27 cellular contexts compared by ENCODE assay signal in the genomic region with DNA sequence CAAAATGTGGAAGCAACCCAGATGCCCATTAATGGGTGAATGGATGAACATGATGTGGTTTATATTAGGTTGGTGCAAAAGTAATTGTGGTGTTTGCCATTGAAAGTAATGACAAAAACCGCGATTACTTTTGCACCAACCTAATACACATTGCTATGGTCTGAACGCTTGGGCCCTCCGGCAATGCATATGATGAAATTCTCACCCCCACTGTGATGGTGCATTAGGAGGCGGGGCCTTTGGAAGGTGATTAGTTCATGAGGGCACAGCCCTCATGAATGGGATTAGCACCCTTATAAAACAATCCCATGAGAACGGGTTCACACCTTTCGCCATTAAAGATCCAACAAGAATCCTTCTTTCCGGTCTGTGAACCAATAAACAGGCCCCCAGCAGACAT. TPM values are rescaled to one million over a fixed set of nuclear protein-coding genes. Genes with fewer than 3 reads are reported as not detected.
A peak's percentile ranks its signal among the peaks of the same experiment; 100 is the strongest.
DNase-seq lines count a peak whose midpoint lies in the region; TF ChIP-seq lines count a peak whose summit lies in the region.
"Had no signal": no experiment of that assay in that cellular context is flagged by ENCODE, and none has a peak within 500 bp of the region (broad histone marks: within the 10 kb centered on the region; RNA-seq: fewer than 3 reads in every experiment).

No MANE protein-coding gene starts in this region.

- H3K27ac ChIP-seq in spleen: peak overlapping the region in 1 of 8 donors; percentile 84
- H3K27ac ChIP-seq: C4-2B, dorsolateral prefrontal cortex, epithelial cell of prostate, prostate gland, thoracic aorta had no signal

- H3K4me3 Mint-ChIP-seq in dendritic cell treated with granulocyte-macrophage colony-stimulating factor and Interleukin-4, amounts not matched to agents 40 ng/mL and 50 ng/mL, for 4 days: no peak overlapping the region
- H3K4me3 Mint-ChIP-seq: activated naive CD4-positive, alpha-beta T cell treated with anti-CD3 and anti-CD28 coated beads, Interleukin-2, amount 10 ng/mL, durations not matched to agents 7 days and 5 days; activated T-cell treated with anti-CD3 and anti-CD28 coated beads, Interleukin-2, amount 50 U/mL, for 72 hours; neural crest cell; stimulated activated naive B cell treated with anti-CD40 and anti-IgM and Interleukin-4, amounts not matched to agents 10 μg/mL and 1 μg/mL and 100 μg/mL, for 72 hours had no signal

- no peaks in the 10 kb centered on the region for H3K36me3 Mint-ChIP-seq in dendritic cell treated with granulocyte-macrophage colony-stimulating factor and Interleukin-4, amounts not matched to agents 40 ng/mL and 50 ng/mL, for 4 days (ENCODE audit: low read depth)

- peaks cover 72% of the 10 kb centered on the region for H3K4me1 Mint-ChIP-seq in dendritic cell treated with granulocyte-macrophage colony-stimulating factor and Interleukin-4, amounts not matched to agents 40 ng/mL and 50 ng/mL, for 4 days (ENCODE audit: low read depth)

- intact Hi-C loops in dendritic cell treated with granulocyte-macrophage colony-stimulating factor and Interleukin-4, amounts not matched to agents 40 ng/mL and 50 ng/mL, for 4 days (cut with micrococcal nuclease): loop anchor here (5.0 kb wide), 1 partner anchor 51 kb away; no protein-coding TSS in a partner anchor
- intact Hi-C loops in spleen (cut with DNase I; ENCODE audit: low total_unique reads): no loop called here

- TF ChIP-seq CTCF in spleen (IDR thresholded peaks at IDR 0.05 in 8 of 11, conservative IDR thresholded peaks at IDR 0.05 in 3 of 11): no peak

- peaks cover 12 to 73% (median 49%) of the 10 kb centered on the region in 6 donors for H3K4me1 ChIP-seq in spleen
- H3K4me1 ChIP-seq: prostate gland had no signal

- no peak for TF ChIP-seq POLR2A in spleen (IDR thresholded peaks at IDR 0.05)

- H3K9me3 Mint-ChIP-seq in dendritic cell treated with granulocyte-macrophage colony-stimulating factor and Interleukin-4, amounts not matched to agents 40 ng/mL and 50 ng/mL, for 4 days: no peaks in the 10 kb centered on the region
- H3K9me3 Mint-ChIP-seq: activated naive CD4-positive, alpha-beta T cell treated with anti-CD3 and anti-CD28 coated beads, Interleukin-2, amount 10 ng/mL, durations not matched to agents 7 days and 5 days; activated T-cell treated with anti-CD3 and anti-CD28 coated beads, Interleukin-2, amount 50 U/mL, for 72 hours; neural crest cell had no signal

- POLR2A ChIA-PET in HEK293T (lab: Yijun Ruan, JAX): no interaction called here

- no peaks in the 10 kb centered on the region for H3K27me3 ChIP-seq in spleen (replicated peaks in 1 of 7)

- peak overlapping the region; percentile 56 for H3K27ac Mint-ChIP-seq in dendritic cell treated with granulocyte-macrophage colony-stimulating factor and Interleukin-4, amounts not matched to agents 40 ng/mL and 50 ng/mL, for 4 days
- H3K27ac Mint-ChIP-seq: activated T-cell treated with anti-CD3 and anti-CD28 coated beads, Interleukin-2, amount 50 U/mL, for 72 hours; stimulated activated naive B cell treated with anti-CD40 and anti-IgM and Interleukin-4, amounts not matched to agents 10 μg/mL and 1 μg/mL and 100 μg/mL, for 72 hours had no signal

- H3K27me3 Mint-ChIP-seq in dendritic cell treated with granulocyte-macrophage colony-stimulating factor and Interleukin-4, amounts not matched to agents 40 ng/mL and 50 ng/mL, for 4 days: peaks cover 25% of the 10 kb centered on the region
- H3K27me3 Mint-ChIP-seq: stimulated activated naive B cell treated with anti-CD40 and anti-IgM and Interleukin-4, amounts not matched to agents 10 μg/mL and 1 μg/mL and 100 μg/mL, for 72 hours had no signal

- 78 to 93% (median 86%) methylated on average over 8 of the region's 8 CpGs for WGBS in spleen, 5 donors

- no peaks in the 10 kb centered on the region for H3K36me3 ChIP-seq in spleen
- H3K36me3 ChIP-seq: prostate gland, thoracic aorta had no signal

- H3K4me3 ChIP-seq in spleen: no peak overlapping the region
- H3K4me3 ChIP-seq: dorsolateral prefrontal cortex, prostate gland, thoracic aorta had no signal

- DNase-seq in HEK293T (ENCODE audit: extremely low spot score): no peak
- DNase-seq in spleen: no peak
- DNase-seq in hypothalamus (lab: John Stamatoyannopoulos, UW): no peak
- DNase-seq: activated naive CD4-positive, alpha-beta T cell treated with anti-CD3 and anti-CD28 coated beads, Interleukin-2, amount 10 ng/mL, durations not matched to agents 7 days and 5 days; activated T-cell treated with anti-CD3 and anti-CD28 coated beads, Interleukin-2, amount 50 U/mL, for 72 hours; anterior cingulate cortex; dorsolateral prefrontal cortex; EL; foreskin fibroblast; HCEC 1CT; left ventricle myocardium superior; NCI-H1048; NCI-H1930; NCI-H2227 treated with DMSO at 0.1 percent for 48 hours; NCI-H748 treated with DMSO at 0.1 percent for 48 hours; stimulated activated CD4-positive, alpha-beta T cell treated with anti-CD3 and anti-CD28 coated beads, Interleukin-1b, Interleukin-23, amount 100 ng/mL, for 48 hours; stimulated activated naive B cell treated with anti-CD40 and anti-IgM and Interleukin-4, amounts not matched to agents 10 μg/mL and 1 μg/mL and 100 μg/mL, for 72 hours; SW 1271 had no signal

- CTCF ChIA-PET in HEK293T (lab: Yijun Ruan, JAX): no interaction called here

- H3K9me3 ChIP-seq in spleen: no peaks in the 10 kb centered on the region
- H3K9me3 ChIP-seq: prostate gland, thoracic aorta had no signal

TF ChIP-seq in HEK293T, 16 proteins besides CTCF, POLR2A, EP300 and RAD21:
- TF ChIP-seq, protein P1, sequence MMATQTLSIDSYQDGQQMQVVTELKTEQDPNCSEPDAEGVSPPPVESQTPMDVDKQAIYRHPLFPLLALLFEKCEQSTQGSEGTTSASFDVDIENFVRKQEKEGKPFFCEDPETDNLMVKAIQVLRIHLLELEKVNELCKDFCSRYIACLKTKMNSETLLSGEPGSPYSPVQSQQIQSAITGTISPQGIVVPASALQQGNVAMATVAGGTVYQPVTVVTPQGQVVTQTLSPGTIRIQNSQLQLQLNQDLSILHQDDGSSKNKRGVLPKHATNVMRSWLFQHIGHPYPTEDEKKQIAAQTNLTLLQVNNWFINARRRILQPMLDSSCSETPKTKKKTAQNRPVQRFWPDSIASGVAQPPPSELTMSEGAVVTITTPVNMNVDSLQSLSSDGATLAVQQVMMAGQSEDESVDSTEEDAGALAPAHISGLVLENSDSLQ (IDR thresholded peaks at IDR 0.05): no peak
- 0 out of 2 replicates have a peak, but pooled peaks have one; percentile 16 for TF ChIP-seq ELF4 (IDR thresholded peaks at IDR 0.05)
- TF ChIP-seq FOXA1 (IDR thresholded peaks at IDR 0.05): no peak
- no peak for TF ChIP-seq ARNT (IDR thresholded peaks at IDR 0.05)

RNA-seq across cellular contexts. Expression of gene PRM1, which starts 25.3 kb away (rescaled TPM):
- total RNA-seq in spleen: not detected
- polyA plus RNA-seq in spleen: not detected
- total RNA-seq: activated T-cell treated with anti-CD3 and anti-CD28 coated beads, Interleukin-2, amount 50 U/mL, for 72 hours; cardiac septum; dorsolateral prefrontal cortex; left ventricle myocardium superior; mucosa of gallbladder; neural crest cell; Right ventricle myocardium inferior; thoracic aorta had no signal

RNA-seq across cellular contexts. Expression of gene PRM2, which starts 30.1 kb away (rescaled TPM):
- not detected for total RNA-seq in spleen
- not detected for polyA plus RNA-seq in spleen
- total RNA-seq: activated T-cell treated with anti-CD3 and anti-CD28 coated beads, Interleukin-2, amount 50 U/mL, for 72 hours; cardiac septum; dorsolateral prefrontal cortex; left ventricle myocardium superior; mucosa of gallbladder; neural crest cell; Right ventricle myocardium inferior; thoracic aorta had no signal

RNA-seq across cellular contexts. Expression of gene PRM3, which starts 33.0 kb away (rescaled TPM):
- total RNA-seq in spleen: not detected
- not detected for polyA plus RNA-seq in spleen
- total RNA-seq: activated T-cell treated with anti-CD3 and anti-CD28 coated beads, Interleukin-2, amount 50 U/mL, for 72 hours; cardiac septum; dorsolateral prefrontal cortex; left ventricle myocardium superior; mucosa of gallbladder; neural crest cell; prostate gland; Right ventricle myocardium inferior; thoracic aorta had no signal

RNA-seq across cellular contexts. Expression of gene TNP2, which starts 37.3 kb away (rescaled TPM):
- not detected for total RNA-seq in spleen
- not detected for polyA plus RNA-seq in spleen
- total RNA-seq: activated T-cell treated with anti-CD3 and anti-CD28 coated beads, Interleukin-2, amount 50 U/mL, for 72 hours; cardiac septum; dorsolateral prefrontal cortex; left ventricle myocardium superior; mucosa of gallbladder; neural crest cell; prostate gland; Right ventricle myocardium inferior; thoracic aorta had no signal

RNA-seq across cellular contexts. Expression of gene RMI2, which starts 38.9 kb away (rescaled TPM):
- total RNA-seq in spleen: 1 to 10 TPM; 2.4 to 5.7 (median 3.7) TPM
- 10 to 100 TPM in 1 of 3 donors, 1 to 10 TPM in 2; 4.4 to 23.6 (median 5.8) TPM for polyA plus RNA-seq in spleen
